Comparison of ENCODE assay signal across 1 cellular context in the genomic region with DNA sequence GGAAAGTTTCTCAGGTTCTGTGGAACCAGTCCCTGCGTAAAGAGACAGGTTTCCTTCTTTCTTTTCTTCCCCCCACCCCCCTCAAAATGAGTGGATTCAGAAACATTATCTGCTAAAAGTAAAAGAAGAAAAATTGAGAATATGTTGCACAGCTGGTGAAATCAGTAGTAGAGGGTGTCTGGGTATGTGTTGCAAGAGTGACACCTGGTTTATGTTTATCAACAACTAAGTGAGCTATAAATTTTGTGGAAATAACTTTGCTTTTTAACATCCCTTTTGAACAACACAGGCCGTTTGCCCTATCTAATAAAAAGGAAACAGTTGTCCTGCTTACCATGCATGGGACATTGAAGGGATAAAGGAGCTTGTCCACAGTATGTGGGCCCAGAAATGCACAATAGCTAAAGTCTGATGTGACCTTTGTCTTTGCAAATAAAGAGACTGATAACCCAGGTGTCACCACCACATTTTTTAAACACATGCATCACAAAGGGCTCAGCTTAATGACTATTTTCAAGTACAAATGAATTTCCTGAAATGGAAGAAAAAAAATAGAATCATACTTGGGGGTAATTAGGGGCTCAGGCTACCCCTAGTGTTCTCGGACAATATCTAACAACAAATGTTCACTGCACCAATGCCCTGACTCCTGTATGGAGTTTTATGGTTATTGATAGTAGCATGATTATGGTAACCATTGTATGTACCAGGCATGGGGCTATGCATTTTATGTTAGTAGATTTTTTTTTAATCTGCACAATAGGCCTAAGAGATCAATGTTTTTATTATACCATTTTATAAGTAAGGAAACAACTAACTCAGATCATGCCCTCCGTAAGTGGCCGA.
TF ChIP-seq lines count a peak whose summit lies in the region.

No MANE protein-coding gene starts in this region.

TF ChIP-seq in HepG2, 621 proteins besides CTCF, POLR2A, EP300 and RAD21 (continued from another document and continues in another):
- TF ChIP-seq, protein P1, sequence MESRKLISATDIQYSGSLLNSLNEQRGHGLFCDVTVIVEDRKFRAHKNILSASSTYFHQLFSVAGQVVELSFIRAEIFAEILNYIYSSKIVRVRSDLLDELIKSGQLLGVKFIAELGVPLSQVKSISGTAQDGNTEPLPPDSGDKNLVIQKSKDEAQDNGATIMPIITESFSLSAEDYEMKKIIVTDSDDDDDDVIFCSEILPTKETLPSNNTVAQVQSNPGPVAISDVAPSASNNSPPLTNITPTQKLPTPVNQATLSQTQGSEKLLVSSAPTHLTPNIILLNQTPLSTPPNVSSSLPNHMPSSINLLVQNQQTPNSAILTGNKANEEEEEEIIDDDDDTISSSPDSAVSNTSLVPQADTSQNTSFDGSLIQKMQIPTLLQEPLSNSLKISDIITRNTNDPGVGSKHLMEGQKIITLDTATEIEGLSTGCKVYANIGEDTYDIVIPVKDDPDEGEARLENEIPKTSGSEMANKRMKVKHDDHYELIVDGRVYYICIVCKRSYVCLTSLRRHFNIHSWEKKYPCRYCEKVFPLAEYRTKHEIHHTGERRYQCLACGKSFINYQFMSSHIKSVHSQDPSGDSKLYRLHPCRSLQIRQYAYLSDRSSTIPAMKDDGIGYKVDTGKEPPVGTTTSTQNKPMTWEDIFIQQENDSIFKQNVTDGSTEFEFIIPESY (CRISPR knock-in tag; IDR thresholded peaks at IDR 0.05): no peak
- TF ChIP-seq TMF1 (CRISPR knock-in tag; IDR thresholded peaks at IDR 0.05; ENCODE audit: low read depth): peak; percentile 47; the same call in 1 of the 2 replicates
- TF ChIP-seq GTF3A (CRISPR knock-in tag; conservative IDR thresholded peaks at IDR 0.05): no peak
- TF ChIP-seq, protein P2, sequence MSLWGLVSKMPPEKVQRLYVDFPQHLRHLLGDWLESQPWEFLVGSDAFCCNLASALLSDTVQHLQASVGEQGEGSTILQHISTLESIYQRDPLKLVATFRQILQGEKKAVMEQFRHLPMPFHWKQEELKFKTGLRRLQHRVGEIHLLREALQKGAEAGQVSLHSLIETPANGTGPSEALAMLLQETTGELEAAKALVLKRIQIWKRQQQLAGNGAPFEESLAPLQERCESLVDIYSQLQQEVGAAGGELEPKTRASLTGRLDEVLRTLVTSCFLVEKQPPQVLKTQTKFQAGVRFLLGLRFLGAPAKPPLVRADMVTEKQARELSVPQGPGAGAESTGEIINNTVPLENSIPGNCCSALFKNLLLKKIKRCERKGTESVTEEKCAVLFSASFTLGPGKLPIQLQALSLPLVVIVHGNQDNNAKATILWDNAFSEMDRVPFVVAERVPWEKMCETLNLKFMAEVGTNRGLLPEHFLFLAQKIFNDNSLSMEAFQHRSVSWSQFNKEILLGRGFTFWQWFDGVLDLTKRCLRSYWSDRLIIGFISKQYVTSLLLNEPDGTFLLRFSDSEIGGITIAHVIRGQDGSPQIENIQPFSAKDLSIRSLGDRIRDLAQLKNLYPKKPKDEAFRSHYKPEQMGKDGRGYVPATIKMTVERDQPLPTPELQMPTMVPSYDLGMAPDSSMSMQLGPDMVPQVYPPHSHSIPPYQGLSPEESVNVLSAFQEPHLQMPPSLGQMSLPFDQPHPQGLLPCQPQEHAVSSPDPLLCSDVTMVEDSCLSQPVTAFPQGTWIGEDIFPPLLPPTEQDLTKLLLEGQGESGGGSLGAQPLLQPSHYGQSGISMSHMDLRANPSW (CRISPR knock-in tag; IDR thresholded peaks at IDR 0.05; ENCODE audit: borderline replicate concordance): no peak
- TF ChIP-seq EEA1 (CRISPR knock-in tag; IDR thresholded peaks at IDR 0.05; ENCODE audit: borderline replicate concordance): no peak
- TF ChIP-seq FOXM1 (CRISPR knock-in tag; IDR thresholded peaks at IDR 0.05): no peak
- TF ChIP-seq ZZZ3 (CRISPR knock-in tag; IDR thresholded peaks at IDR 0.05; ENCODE audit: borderline replicate concordance): no peak
- peak; percentile 84 to 90 for TF ChIP-seq NR2F1 (CRISPR knock-in tag; IDR thresholded peaks at IDR 0.05)
- TF ChIP-seq ZNF841 (CRISPR knock-in tag; IDR thresholded peaks at IDR 0.05; ENCODE audit: borderline replicate concordance): no peak
- TF ChIP-seq, protein P3, sequence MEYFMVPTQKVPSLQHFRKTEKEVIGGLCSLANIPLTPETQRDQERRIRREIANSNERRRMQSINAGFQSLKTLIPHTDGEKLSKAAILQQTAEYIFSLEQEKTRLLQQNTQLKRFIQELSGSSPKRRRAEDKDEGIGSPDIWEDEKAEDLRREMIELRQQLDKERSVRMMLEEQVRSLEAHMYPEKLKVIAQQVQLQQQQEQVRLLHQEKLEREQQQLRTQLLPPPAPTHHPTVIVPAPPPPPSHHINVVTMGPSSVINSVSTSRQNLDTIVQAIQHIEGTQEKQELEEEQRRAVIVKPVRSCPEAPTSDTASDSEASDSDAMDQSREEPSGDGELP (IDR thresholded peaks at IDR 0.05; ENCODE audit: borderline replicate concordance, low read depth): peak; percentile 44; the same call in 1 of the 2 replicates
- peak; percentile 80 for TF ChIP-seq ZNF503 (CRISPR knock-in tag; IDR thresholded peaks at IDR 0.05)
- TF ChIP-seq TP53 (CRISPR knock-in tag; conservative IDR thresholded peaks at IDR 0.05): no peak
- TF ChIP-seq ZNF329 (CRISPR knock-in tag; IDR thresholded peaks at IDR 0.05; ENCODE audit: low read depth): no peak
- TF ChIP-seq ARNTL (CRISPR knock-in tag; IDR thresholded peaks at IDR 0.05): 0 out of 2 replicates have a peak, but pooled peaks have one; percentile 63
- no peak for TF ChIP-seq ZFP37 (CRISPR knock-in tag; IDR thresholded peaks at IDR 0.05; ENCODE audit: borderline replicate concordance)
- no peak for TF ChIP-seq ZNF567 (CRISPR knock-in tag; IDR thresholded peaks at IDR 0.05; ENCODE audit: borderline replicate concordance)
- TF ChIP-seq ZFP1 (CRISPR knock-in tag; IDR thresholded peaks at IDR 0.05): 0 out of 2 replicates have a peak, but pooled peaks have one; percentile 26
- TF ChIP-seq TEAD3 (CRISPR knock-in tag; optimal IDR thresholded peaks at IDR 0.05; ENCODE audit: borderline replicate concordance): peak; percentile 94
- TF ChIP-seq ZFYVE20 (CRISPR knock-in tag; IDR thresholded peaks at IDR 0.05; ENCODE audit: borderline replicate concordance, low read depth): no peak
- peak; percentile 63; the same call in 1 of the 2 replicates for TF ChIP-seq THAP11 (CRISPR knock-in tag; IDR thresholded peaks at IDR 0.05)
- TF ChIP-seq ZNF770 (CRISPR knock-in tag; IDR thresholded peaks at IDR 0.05): no peak
- no peak for TF ChIP-seq ZNF180 (CRISPR knock-in tag; IDR thresholded peaks at IDR 0.05; ENCODE audit: borderline replicate concordance, low read depth)
- peak; percentile 89 for TF ChIP-seq KDM6A (CRISPR knock-in tag; IDR thresholded peaks at IDR 0.05; ENCODE audit: low read depth)
- TF ChIP-seq IKZF4 (CRISPR knock-in tag; IDR thresholded peaks at IDR 0.05; ENCODE audit: borderline replicate concordance, low read depth, not compliant biosample characterization): no peak
- TF ChIP-seq, protein P4, sequence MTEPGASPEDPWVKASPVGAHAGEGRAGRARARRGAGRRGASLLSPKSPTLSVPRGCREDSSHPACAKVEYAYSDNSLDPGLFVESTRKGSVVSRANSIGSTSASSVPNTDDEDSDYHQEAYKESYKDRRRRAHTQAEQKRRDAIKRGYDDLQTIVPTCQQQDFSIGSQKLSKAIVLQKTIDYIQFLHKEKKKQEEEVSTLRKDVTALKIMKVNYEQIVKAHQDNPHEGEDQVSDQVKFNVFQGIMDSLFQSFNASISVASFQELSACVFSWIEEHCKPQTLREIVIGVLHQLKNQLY (CRISPR knock-in tag; IDR thresholded peaks at IDR 0.05): peak; percentile 81
- TF ChIP-seq ZNF3 (CRISPR knock-in tag; IDR thresholded peaks at IDR 0.05): no peak
- no peak for TF ChIP-seq ZNF143 (CRISPR knock-in tag; IDR thresholded peaks at IDR 0.05)
- no peak for TF ChIP-seq CREB1 (IDR thresholded peaks at IDR 0.05)
- peak; percentile 81 for TF ChIP-seq CREB1 (CRISPR knock-in tag; IDR thresholded peaks at IDR 0.05)
- no peak for TF ChIP-seq ZNF44 (CRISPR knock-in tag; IDR thresholded peaks at IDR 0.05)
- TF ChIP-seq REL (CRISPR knock-in tag; conservative IDR thresholded peaks at IDR 0.05): no peak
- TF ChIP-seq, protein P5, sequence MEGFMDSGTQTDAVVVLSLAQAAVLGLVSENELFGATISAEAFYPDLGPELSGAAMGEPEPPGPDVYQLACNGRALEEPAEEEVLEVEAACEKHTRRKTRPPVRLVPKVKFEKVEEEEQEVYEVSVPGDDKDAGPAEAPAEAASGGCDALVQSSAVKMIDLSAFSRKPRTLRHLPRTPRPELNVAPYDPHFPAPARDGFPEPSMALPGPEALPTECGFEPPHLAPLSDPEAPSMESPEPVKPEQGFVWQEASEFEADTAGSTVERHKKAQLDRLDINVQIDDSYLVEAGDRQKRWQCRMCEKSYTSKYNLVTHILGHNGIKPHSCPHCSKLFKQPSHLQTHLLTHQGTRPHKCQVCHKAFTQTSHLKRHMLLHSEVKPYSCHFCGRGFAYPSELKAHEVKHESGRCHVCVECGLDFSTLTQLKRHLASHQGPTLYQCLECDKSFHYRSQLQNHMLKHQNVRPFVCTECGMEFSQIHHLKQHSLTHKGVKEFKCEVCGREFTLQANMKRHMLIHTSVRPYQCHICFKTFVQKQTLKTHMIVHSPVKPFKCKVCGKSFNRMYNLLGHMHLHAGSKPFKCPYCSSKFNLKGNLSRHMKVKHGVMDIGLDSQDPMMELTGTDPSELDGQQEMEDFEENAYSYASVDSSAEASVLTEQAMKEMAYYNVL (CRISPR knock-in tag; IDR thresholded peaks at IDR 0.05; ENCODE audit: borderline replicate concordance): peak; percentile 64; the same call in 1 of the 2 replicates
- no peak for TF ChIP-seq ZNF510 (CRISPR knock-in tag; IDR thresholded peaks at IDR 0.05; ENCODE audit: low read depth)
- peak; percentile 78 for TF ChIP-seq ASH2L (IDR thresholded peaks at IDR 0.05; ENCODE audit: insufficient read length, low read depth, low read length)
- TF ChIP-seq RFX3 (CRISPR knock-in tag; IDR thresholded peaks at IDR 0.05): no peak
- no peak for TF ChIP-seq HNRNPK (IDR thresholded peaks at IDR 0.05; ENCODE audit: low read depth, low read length, poor library complexity, severe bottlenecking)
- TF ChIP-seq NFAT5 (CRISPR knock-in tag; IDR thresholded peaks at IDR 0.05): no peak
- peak; percentile 42; the same call in 1 of the 2 replicates for TF ChIP-seq ATF1 (CRISPR knock-in tag; IDR thresholded peaks at IDR 0.05)
- TF ChIP-seq SP2 (CRISPR knock-in tag; IDR thresholded peaks at IDR 0.05): no peak
- no peak for TF ChIP-seq ZNF496 (CRISPR knock-in tag; IDR thresholded peaks at IDR 0.05; ENCODE audit: insufficient replicate concordance)
- no peak for TF ChIP-seq RBFOX2 (IDR thresholded peaks at IDR 0.05; ENCODE audit: low read depth, low read length)
- TF ChIP-seq SIN3A (IDR thresholded peaks at IDR 0.05; ENCODE audit: borderline replicate concordance, low read depth, low read length): no peak
